Comparison of ENCODE assay signal across 8 cellular contexts in the genomic region with DNA sequence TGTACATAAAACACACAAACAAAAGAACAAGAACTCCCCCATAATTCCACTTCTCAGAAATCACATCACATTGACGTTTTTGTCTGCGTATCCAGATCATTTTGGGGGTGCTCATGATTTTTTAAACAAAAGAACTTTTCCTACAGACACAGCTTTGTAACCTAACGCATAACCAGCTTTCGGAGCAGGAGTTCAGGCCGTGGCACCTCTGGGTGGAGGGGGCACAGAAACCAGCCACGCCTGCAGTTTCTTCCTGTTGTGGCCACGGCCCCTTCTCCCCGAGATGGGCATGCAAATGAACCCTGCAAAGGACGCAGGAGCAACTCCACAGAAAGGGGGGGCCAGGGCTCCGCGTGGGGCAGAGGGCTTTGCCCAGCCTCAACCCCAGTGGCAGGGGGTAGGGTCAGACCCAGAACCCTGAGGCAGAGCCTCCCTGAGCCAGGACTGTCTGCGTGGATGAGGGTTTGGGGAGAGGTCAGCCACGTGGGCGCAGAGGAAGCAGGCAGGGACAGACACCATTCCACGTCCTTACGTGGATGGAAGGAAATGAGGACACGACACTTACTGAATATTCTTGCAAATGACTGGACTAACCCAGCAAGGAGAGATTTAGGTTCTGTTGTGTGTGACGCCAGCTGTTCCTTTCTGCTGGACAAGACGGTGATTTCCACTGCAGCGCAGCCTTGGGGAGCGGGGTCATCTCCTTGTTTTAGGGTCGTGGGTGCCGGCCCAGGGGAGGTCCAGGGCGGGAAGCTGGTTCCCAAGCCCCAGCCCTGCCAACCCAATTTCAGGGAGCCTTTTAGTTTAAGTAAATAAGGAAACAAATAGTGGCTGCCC.
A peak's percentile ranks its signal among the peaks of the same experiment; 100 is the strongest.
DNase-seq lines count a peak whose midpoint lies in the region; ATAC-seq, FAIRE-seq and TF ChIP-seq lines count a peak whose summit lies in the region.

No MANE protein-coding gene starts in this region.

- no peak for FAIRE-seq in H1 (lab: Jason Lieb, UNC)

- no peak overlapping the region for H2AK5ac ChIP-seq in H1 (ENCODE audit: low read depth, low read length)

- H3K56ac ChIP-seq in H1 (replicated peaks; ENCODE audit: insufficient read length, low read depth, low read length): no peak overlapping the region

- H3K4me1 Mint-ChIP-seq in T-cell: peaks cover 70 to 74% (median 71%) of the 10 kb centered on the region in 3 donors

- H2BK5ac ChIP-seq in H1 (ENCODE audit: low read depth, low read length): no peak overlapping the region

- H2BK12ac ChIP-seq in H1 (ENCODE audit: low read depth, low read length): no peak overlapping the region

- POLR2A ChIA-PET in T-cell (lab: Charles Lee): interaction anchor here in 1 of 2 donors (0.6 kb wide), 1 partner anchor 43 kb away, joined by 3 read pairs; no protein-coding TSS in a partner anchor
- POLR2A ChIA-PET in H1 (lab: Charles Lee; ENCODE audit: partially characterized antibody): interaction anchor here (0.6 to 1.0 kb wide), 3 partner anchors 8 to 30 kb away, joined by 3 read pairs; no protein-coding TSS in a partner anchor

- no peak overlapping the region for H3K18ac ChIP-seq in H1 (ENCODE audit: extremely low read depth, low read length)

- ATAC-seq in T-cell (replicated peaks in 1 of 4): peak in 3 of 4 experiments; percentile 6 to 58 (median 18)

- CTCF ChIA-PET in T-cell (lab: Charles Lee) (interaction anchor here in 1 of 2 donors (0.5 to 0.9 kb wide), 3 partner anchors 43 to 168 kb away, joined by 3 to 4 read pairs (median 3); no protein-coding TSS in a partner anchor), H1 (lab: Charles Lee; ENCODE audit: partially characterized antibody) (interaction anchor here (0.6 to 0.9 kb wide), 3 partner anchors 8 to 20 kb away, joined by 3 to 4 read pairs (median 3); no protein-coding TSS in a partner anchor)

- no peaks in the 10 kb centered on the region for H3K9me3 Mint-ChIP-seq in T-cell

- no peaks in the 10 kb centered on the region for H3K79me2 ChIP-seq in H1 (ENCODE audit: control insufficient read depth in 1 of 2, insufficient read depth in 2 of 2, low read length in 2 of 2)

- no peaks in the 10 kb centered on the region; the same call in 1 of the 2 replicates for H3K23me2 ChIP-seq in H1 (ENCODE audit: low read depth, low read length)

- H3K79me1 ChIP-seq in H1 (ENCODE audit: low read depth, low read length): peaks cover 2% of the 10 kb centered on the region; the same call in 1 of the 2 replicates

- H3K9me3 ChIP-seq in H1 (ENCODE audit: insufficient read depth in 2 of 2, low read depth in 1 of 2, low read length in 1 of 2): no peaks in the 10 kb centered on the region; a peak in 1 of 4 replicates
- H3K9me3 ChIP-seq in spleen: no peaks in the 10 kb centered on the region

- H3K27ac ChIP-seq in H1 (ENCODE audit: low read depth, low read length): no peak overlapping the region
- H3K27ac ChIP-seq in spleen: peak overlapping the region; percentile 43 to 96 (median 92)

- no peaks in the 10 kb centered on the region for H3K36me3 ChIP-seq in H1 (ENCODE audit: control insufficient read depth in 2 of 4, insufficient read depth in 4 of 4, low read length in 3 of 4)
- H3K36me3 ChIP-seq in spleen: peaks cover 0 to 24% (median 8%) of the 10 kb centered on the region in 6 donors

- no peak overlapping the region for H3K9ac ChIP-seq in H1 (replicated peaks in 1 of 4; ENCODE audit: extremely low read depth in 1 of 4, low read depth in 3 of 4, low read length in 3 of 4)

- H3K4ac ChIP-seq in H1 (replicated peaks; ENCODE audit: insufficient read length, low read depth, low read length): no peak overlapping the region

- no peak for TF ChIP-seq RAD21 in H1 (IDR thresholded peaks at IDR 0.05 in 1 of 2, conservative IDR thresholded peaks at IDR 0.05 in 1 of 2; ENCODE audit: low read depth in 2 of 2, low read length in 2 of 2)

- peak overlapping the region; percentile 68 to 75 (median 68) for H3K4me3 Mint-ChIP-seq in T-cell

- no peak overlapping the region for H3K4me3 ChIP-seq in H1 (ENCODE audit: extremely low read depth in 1 of 4, insufficient read depth in 2 of 4, low read depth in 3 of 4, low read length in 4 of 4)
- H3K4me3 ChIP-seq in spleen: peak overlapping the region in 4 of 8 donors; percentile 1 to 50 (median 10)

- TF ChIP-seq EP300 in H1 (IDR thresholded peaks at IDR 0.05; ENCODE audit: borderline replicate concordance in 1 of 2, low read depth in 2 of 2, low read length in 2 of 2): no peak

- no peaks in the 10 kb centered on the region for H4K20me1 ChIP-seq in H1 (replicated peaks in 1 of 2; ENCODE audit: control insufficient read depth in 1 of 2, insufficient read depth in 2 of 2, low read length in 2 of 2)

- H2AFZ ChIP-seq in H1 (ENCODE audit: low read length): no peak overlapping the region

- H3K23ac ChIP-seq in H1 (ENCODE audit: insufficient read length): no peak overlapping the region

- H2BK120ac ChIP-seq in H1 (replicated peaks; ENCODE audit: low read depth, low read length): no peak overlapping the region

- peak overlapping the region; percentile 95 to 96 for H3K27ac Mint-ChIP-seq in T-cell

- no peak overlapping the region for H4K5ac ChIP-seq in H1 (ENCODE audit: insufficient read length, low read depth, low read length)

- WGBS in H1 (ENCODE audit: extremely low coverage in 1 of 2, insufficient coverage in 1 of 2, insufficient read length in 1 of 2, insufficient replicate concordance in 2 of 2, low coverage in 1 of 2, low lambda C conversion rate in 2 of 2, missing lambda C conversion rate in 1 of 2), 2 experiments: 88% methylated on average over 23 of the region's 24 CpGs; no CpG with 5 or more reads in 1 of the 2 experiments
- 33 to 45% (median 34%) methylated on average over 22 to 24 of the region's 24 CpGs for WGBS in spleen, 5 donors

- intact Hi-C loops in spleen (cut with DNase I; ENCODE audit: low total_unique reads): no loop called here

- H3K4me1 ChIP-seq in H1 (replicated peaks in 1 of 4; ENCODE audit: control insufficient read depth in 3 of 4, insufficient read depth in 4 of 4, low read length in 3 of 4): peaks cover 4 to 19% (median 15%) of the 10 kb centered on the region in 4 experiments
- peaks cover 57 to 63% (median 61%) of the 10 kb centered on the region in 6 donors for H3K4me1 ChIP-seq in spleen

- TF ChIP-seq POLR2A in H1 (IDR thresholded peaks at IDR 0.05; ENCODE audit: control extremely low read depth in 1 of 2, low read depth in 2 of 2, low read length in 2 of 2): no peak
- no peak for TF ChIP-seq POLR2A in spleen (IDR thresholded peaks at IDR 0.05)

- DNase-seq in stimulated activated CD4-positive, alpha-beta T cell treated with anti-CD3 and anti-CD28 coated beads, Interleukin-15, amount 100 ng/mL, for 24 hours: peak; percentile 70
- no peak for DNase-seq in stimulated activated CD4-positive, alpha-beta T cell treated with anti-CD3 and anti-CD28 coated beads, Interleukin-2, amount 100 ng/mL, for 48 hours
- peak in 30 of 34 experiments; percentile 30 to 77 (median 50) for DNase-seq in T-cell
- DNase-seq in H1 (ENCODE audit: low read depth in 1 of 2, low spot score in 2 of 2): no peak
- no peak for DNase-seq in spleen
- no peak for DNase-seq in midbrain (lab: John Stamatoyannopoulos, UW)
- DNase-seq in cerebellum (ENCODE audit: low spot score): no peak
- no peak for DNase-seq in NAMALWA (ENCODE audit: low spot score)

- peaks cover 27% of the 10 kb centered on the region for H3K36me3 Mint-ChIP-seq in T-cell

- H3K14ac ChIP-seq in H1 (ENCODE audit: insufficient read length): no peak overlapping the region

- no peak overlapping the region for H2BK20ac ChIP-seq in H1 (ENCODE audit: low read length)

- no peaks in the 10 kb centered on the region for H3K27me3 Mint-ChIP-seq in T-cell

- H3K27me3 ChIP-seq in H1 (replicated peaks in 1 of 4; ENCODE audit: control insufficient read depth in 3 of 4, extremely low read depth in 1 of 4, insufficient read depth in 3 of 4, low read length in 3 of 4): no peaks in the 10 kb centered on the region
- no peaks in the 10 kb centered on the region for H3K27me3 ChIP-seq in spleen (replicated peaks in 1 of 7)

- H3K4me2 ChIP-seq in H1 (ENCODE audit: insufficient read depth in 1 of 2, low read depth in 2 of 2, low read length in 2 of 2): no peak overlapping the region

- H2BK15ac ChIP-seq in H1 (ENCODE audit: low read length): no peak overlapping the region

- no peak overlapping the region for H4K91ac ChIP-seq in H1 (replicated peaks; ENCODE audit: insufficient read length, low read length)

- H4K8ac ChIP-seq in H1 (ENCODE audit: extremely low read depth, insufficient read depth, low read length): peak overlapping the region; percentile 35

- no peak for TF ChIP-seq CTCF in H1 (IDR thresholded peaks at IDR 0.05; ENCODE audit: control extremely low read depth in 1 of 3, insufficient read depth in 1 of 3, low read depth in 1 of 3, low read length in 3 of 3)
- TF ChIP-seq CTCF in spleen (IDR thresholded peaks at IDR 0.05 in 8 of 11, conservative IDR thresholded peaks at IDR 0.05 in 3 of 11): no peak

TF ChIP-seq in H1, 55 proteins besides CTCF, POLR2A, EP300 and RAD21:
- TF ChIP-seq CTBP2 (IDR thresholded peaks at IDR 0.05; ENCODE audit: borderline replicate concordance, insufficient read depth, insufficient read length, low read length) (no peak), YY1 (IDR thresholded peaks at IDR 0.05; ENCODE audit: low read depth, low read length) (no peak), HDAC2 (IDR thresholded peaks at IDR 0.05; ENCODE audit: borderline replicate concordance in 1 of 2, low read depth in 2 of 2, low read length in 2 of 2) (no peak), EZH2 (IDR thresholded peaks at IDR 0.05; ENCODE audit: low read depth, low read length, severe bottlenecking) (no peak)
- TF ChIP-seq, protein P1, sequence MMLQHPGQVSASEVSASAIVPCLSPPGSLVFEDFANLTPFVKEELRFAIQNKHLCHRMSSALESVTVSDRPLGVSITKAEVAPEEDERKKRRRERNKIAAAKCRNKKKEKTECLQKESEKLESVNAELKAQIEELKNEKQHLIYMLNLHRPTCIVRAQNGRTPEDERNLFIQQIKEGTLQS (IDR thresholded peaks at IDR 0.05; ENCODE audit: insufficient read depth, low read depth, low read length): no peak

Comparison
In these comparisons a context has a peak if more than half of its experiments do, and no peak if none do; other contexts are left out.
1. DNase-seq: peak in stimulated activated CD4-positive, alpha-beta T cell treated with anti-CD3 and anti-CD28 coated beads, Interleukin-15, amount 100 ng/mL, for 24 hours (single experiment) and T-cell (30 of 34); none in stimulated activated CD4-positive, alpha-beta T cell treated with anti-CD3 and anti-CD28 coated beads, Interleukin-2, amount 100 ng/mL, for 48 hours (0 of 2), H1 (0 of 2), spleen (single experiment), midbrain (single experiment), cerebellum (single experiment) and NAMALWA (single experiment).